ENCODE assay signal across 17 cellular contexts in the genomic region with DNA sequence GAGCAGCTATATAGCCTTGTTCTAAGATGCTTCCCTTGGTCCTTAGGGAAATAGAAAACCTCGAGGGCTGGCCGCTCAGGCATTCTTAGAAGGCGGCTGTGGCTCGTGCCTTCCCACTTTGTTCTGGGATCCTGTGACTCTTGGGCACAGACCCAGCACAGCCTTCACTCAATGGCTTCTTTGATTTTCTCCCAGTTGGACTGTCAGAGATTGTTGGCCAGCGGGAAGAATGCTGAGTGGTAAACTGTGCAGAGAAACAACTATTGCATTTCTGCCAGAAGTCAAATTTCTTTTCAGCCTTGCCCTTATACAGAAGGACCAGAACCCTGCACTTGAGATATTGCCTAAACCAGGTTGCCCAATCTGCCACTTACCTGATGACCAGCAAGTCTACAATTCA. TPM values are rescaled to one million over a fixed set of nuclear protein-coding genes. Genes with fewer than 3 reads are reported as not detected.
DNase-seq lines count a peak whose midpoint lies in the region; ATAC-seq and TF ChIP-seq lines count a peak whose summit lies in the region.
"Had no signal": no experiment of that assay in that cellular context is flagged by ENCODE, and none has a peak within 500 bp of the region (broad histone marks: within the 10 kb centered on the region; RNA-seq: fewer than 3 reads in every experiment).

No MANE protein-coding gene starts in this region.

- DNase-seq in T-helper 17 cell, result no peak
- peak; percentile 96 for DNase-seq in foreskin melanocyte
- peak; percentile 89 for DNase-seq in midbrain (lab: John Stamatoyannopoulos, UW)
- peak; percentile 39 to 44 for DNase-seq in tibial nerve (ENCODE audit: low spot score in 2 of 2)
- no peak for DNase-seq in activated CD4-positive, alpha-beta T cell treated with anti-CD3 and anti-CD28 coated beads for 4 hours
- no peak for DNase-seq in kidney glomerular epithelial cell (lab: John Stamatoyannopoulos, UW)
- no peak for DNase-seq in cerebellar nuclear complex (lab: John Stamatoyannopoulos, UW)
- DNase-seq: activated naive CD8-positive, alpha-beta T cell treated with anti-CD3 and anti-CD28 coated beads, Interleukin-2, amount 10 ng/mL, durations not matched to agents 7 days and 5 days; endodermal cell; NCI-H2081; NCI-H69; stimulated activated CD4-positive, alpha-beta T cell treated with anti-CD3 and anti-CD28 coated beads, Interleukin-4, amount 100 ng/mL, for 4 hours had no signal

- H3K27ac Mint-ChIP-seq in T-helper 17 cell, result peak overlapping the region; percentile 14
- H3K27ac Mint-ChIP-seq: activated naive CD8-positive, alpha-beta T cell treated with anti-CD3 and anti-CD28 coated beads, Interleukin-2, amount 10 ng/mL, durations not matched to agents 7 days and 5 days; endodermal cell; type B pancreatic cell had no signal

- H3K9me3 ChIP-seq in T-helper 17 cell (ENCODE audit: control insufficient read depth, low read length, poor library complexity, severe bottlenecking) (no peaks in the 10 kb centered on the region), tibial nerve (no peaks in the 10 kb centered on the region)

- H3K27me3 Mint-ChIP-seq in T-helper 17 cell, result no peaks in the 10 kb centered on the region
- H3K27me3 Mint-ChIP-seq: central memory CD8-positive, alpha-beta T cell had no signal

- TF ChIP-seq POLR2A in tibial nerve (IDR thresholded peaks at IDR 0.05), result no peak

- no peak overlapping the region for H3K4me3 Mint-ChIP-seq in T-helper 17 cell
- H3K4me3 Mint-ChIP-seq: activated naive CD8-positive, alpha-beta T cell treated with anti-CD3 and anti-CD28 coated beads, Interleukin-2, amount 10 ng/mL, durations not matched to agents 7 days and 5 days; endodermal cell; type B pancreatic cell had no signal

- peak overlapping the region in 3 of 4 donors; percentile 17 to 77 (median 52) for H3K27ac ChIP-seq in tibial nerve
- H3K27ac ChIP-seq: C4-2B, skin epidermis had no signal

- peaks cover 0 to 18% (median 8%) of the 10 kb centered on the region in 4 donors for H3K4me1 ChIP-seq in tibial nerve

- TF ChIP-seq EP300 in tibial nerve (IDR thresholded peaks at IDR 0.05), result peak; percentile 81 to 94

- H3K36me3 Mint-ChIP-seq in T-helper 17 cell (ENCODE audit: low read depth), result no peaks in the 10 kb centered on the region
- H3K36me3 Mint-ChIP-seq: activated naive CD8-positive, alpha-beta T cell treated with anti-CD3 and anti-CD28 coated beads, Interleukin-2, amount 10 ng/mL, durations not matched to agents 7 days and 5 days; type B pancreatic cell had no signal

- no peak overlapping the region for H3K4me3 ChIP-seq in tibial nerve
- H3K4me3 ChIP-seq: skin epidermis had no signal

- TF ChIP-seq CTCF in tibial nerve (IDR thresholded peaks at IDR 0.05), result no peak

- WGBS in tibial nerve, 2 donors, result 37 to 46% methylated on average over 5 of the region's 5 CpGs

- no peaks in the 10 kb centered on the region for H3K36me3 ChIP-seq in tibial nerve

- peaks cover 14% of the 10 kb centered on the region for H3K4me1 Mint-ChIP-seq in T-helper 17 cell

- ATAC-seq in T-helper 17 cell (no peak), HG02981 (IDR thresholded peaks at IDR 0.05; ENCODE audit: unreplicated experiment) (no peak)

- H3K27me3 ChIP-seq in tibial nerve, result peaks cover 0 to 7% of the 10 kb centered on the region in 2 donors

RNA-seq across cellular contexts. Expression of a gene that starts 9.5 kb away (rescaled TPM):
- total RNA-seq in T-helper 17 cell (10 to 100 TPM; 52.0 to 66.9 TPM), tibial nerve (100 to 1,000 TPM in 2 of 4 donors, 10 to 100 TPM in 2; 87.0 to 136 (median 101) TPM)

Comparison
In these comparisons a context has a peak if more than half of its experiments do, and no peak if none do; other contexts are left out.
1. DNase-seq: peak in foreskin melanocyte (single experiment), midbrain (single experiment) and tibial nerve (2 of 2); none in T-helper 17 cell (0 of 3), activated CD4-positive, alpha-beta T cell treated with anti-CD3 and anti-CD28 coated beads for 4 hours (0 of 2), kidney glomerular epithelial cell (single experiment) and cerebellar nuclear complex (0 of 2).